ENCODE assay signal across 1 cellular context in the genomic region with DNA sequence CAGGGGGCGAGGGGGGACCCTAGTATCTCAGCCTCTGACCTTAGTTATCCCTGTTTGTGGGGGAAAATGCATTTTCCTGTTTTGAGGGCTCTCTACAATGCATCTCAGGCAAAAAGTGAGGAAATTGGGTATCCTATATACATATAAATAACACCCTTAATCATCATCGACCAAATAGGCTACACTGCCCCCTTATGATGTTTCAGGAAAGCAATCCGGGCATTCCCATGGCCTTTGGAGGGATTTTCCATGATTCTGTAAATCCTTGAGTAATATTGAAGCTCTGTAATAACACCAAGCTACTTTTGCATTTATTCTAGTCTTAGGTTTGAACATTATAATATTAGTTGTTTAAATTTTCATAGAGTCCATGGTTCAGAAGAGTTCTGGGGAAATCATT.
TF ChIP-seq lines count a peak whose summit lies in the region.

No MANE protein-coding gene starts in this region.

TF ChIP-seq in WTC11, 78 proteins besides CTCF, POLR2A, EP300 and RAD21:
- TF ChIP-seq, protein P1, sequence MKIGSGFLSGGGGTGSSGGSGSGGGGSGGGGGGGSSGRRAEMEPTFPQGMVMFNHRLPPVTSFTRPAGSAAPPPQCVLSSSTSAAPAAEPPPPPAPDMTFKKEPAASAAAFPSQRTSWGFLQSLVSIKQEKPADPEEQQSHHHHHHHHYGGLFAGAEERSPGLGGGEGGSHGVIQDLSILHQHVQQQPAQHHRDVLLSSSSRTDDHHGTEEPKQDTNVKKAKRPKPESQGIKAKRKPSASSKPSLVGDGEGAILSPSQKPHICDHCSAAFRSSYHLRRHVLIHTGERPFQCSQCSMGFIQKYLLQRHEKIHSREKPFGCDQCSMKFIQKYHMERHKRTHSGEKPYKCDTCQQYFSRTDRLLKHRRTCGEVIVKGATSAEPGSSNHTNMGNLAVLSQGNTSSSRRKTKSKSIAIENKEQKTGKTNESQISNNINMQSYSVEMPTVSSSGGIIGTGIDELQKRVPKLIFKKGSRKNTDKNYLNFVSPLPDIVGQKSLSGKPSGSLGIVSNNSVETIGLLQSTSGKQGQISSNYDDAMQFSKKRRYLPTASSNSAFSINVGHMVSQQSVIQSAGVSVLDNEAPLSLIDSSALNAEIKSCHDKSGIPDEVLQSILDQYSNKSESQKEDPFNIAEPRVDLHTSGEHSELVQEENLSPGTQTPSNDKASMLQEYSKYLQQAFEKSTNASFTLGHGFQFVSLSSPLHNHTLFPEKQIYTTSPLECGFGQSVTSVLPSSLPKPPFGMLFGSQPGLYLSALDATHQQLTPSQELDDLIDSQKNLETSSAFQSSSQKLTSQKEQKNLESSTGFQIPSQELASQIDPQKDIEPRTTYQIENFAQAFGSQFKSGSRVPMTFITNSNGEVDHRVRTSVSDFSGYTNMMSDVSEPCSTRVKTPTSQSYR (CRISPR knock-in tag; IDR thresholded peaks at IDR 0.05): no peak
- no peak for TF ChIP-seq ATF1 (CRISPR knock-in tag; IDR thresholded peaks at IDR 0.05)
- TF ChIP-seq, protein P2, sequence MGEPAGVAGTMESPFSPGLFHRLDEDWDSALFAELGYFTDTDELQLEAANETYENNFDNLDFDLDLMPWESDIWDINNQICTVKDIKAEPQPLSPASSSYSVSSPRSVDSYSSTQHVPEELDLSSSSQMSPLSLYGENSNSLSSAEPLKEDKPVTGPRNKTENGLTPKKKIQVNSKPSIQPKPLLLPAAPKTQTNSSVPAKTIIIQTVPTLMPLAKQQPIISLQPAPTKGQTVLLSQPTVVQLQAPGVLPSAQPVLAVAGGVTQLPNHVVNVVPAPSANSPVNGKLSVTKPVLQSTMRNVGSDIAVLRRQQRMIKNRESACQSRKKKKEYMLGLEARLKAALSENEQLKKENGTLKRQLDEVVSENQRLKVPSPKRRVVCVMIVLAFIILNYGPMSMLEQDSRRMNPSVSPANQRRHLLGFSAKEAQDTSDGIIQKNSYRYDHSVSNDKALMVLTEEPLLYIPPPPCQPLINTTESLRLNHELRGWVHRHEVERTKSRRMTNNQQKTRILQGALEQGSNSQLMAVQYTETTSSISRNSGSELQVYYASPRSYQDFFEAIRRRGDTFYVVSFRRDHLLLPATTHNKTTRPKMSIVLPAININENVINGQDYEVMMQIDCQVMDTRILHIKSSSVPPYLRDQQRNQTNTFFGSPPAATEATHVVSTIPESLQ (CRISPR knock-in tag; IDR thresholded peaks at IDR 0.05): no peak
- TF ChIP-seq ZNF263 (CRISPR knock-in tag; IDR thresholded peaks at IDR 0.05; ENCODE audit: low read depth): no peak
- no peak for TF ChIP-seq GTF2I (CRISPR knock-in tag; conservative IDR thresholded peaks at IDR 0.05)
- no peak for TF ChIP-seq JAZF1 (CRISPR knock-in tag; IDR thresholded peaks at IDR 0.05)
- TF ChIP-seq ZNF416 (CRISPR knock-in tag; IDR thresholded peaks at IDR 0.05): no peak
- TF ChIP-seq, protein P3, sequence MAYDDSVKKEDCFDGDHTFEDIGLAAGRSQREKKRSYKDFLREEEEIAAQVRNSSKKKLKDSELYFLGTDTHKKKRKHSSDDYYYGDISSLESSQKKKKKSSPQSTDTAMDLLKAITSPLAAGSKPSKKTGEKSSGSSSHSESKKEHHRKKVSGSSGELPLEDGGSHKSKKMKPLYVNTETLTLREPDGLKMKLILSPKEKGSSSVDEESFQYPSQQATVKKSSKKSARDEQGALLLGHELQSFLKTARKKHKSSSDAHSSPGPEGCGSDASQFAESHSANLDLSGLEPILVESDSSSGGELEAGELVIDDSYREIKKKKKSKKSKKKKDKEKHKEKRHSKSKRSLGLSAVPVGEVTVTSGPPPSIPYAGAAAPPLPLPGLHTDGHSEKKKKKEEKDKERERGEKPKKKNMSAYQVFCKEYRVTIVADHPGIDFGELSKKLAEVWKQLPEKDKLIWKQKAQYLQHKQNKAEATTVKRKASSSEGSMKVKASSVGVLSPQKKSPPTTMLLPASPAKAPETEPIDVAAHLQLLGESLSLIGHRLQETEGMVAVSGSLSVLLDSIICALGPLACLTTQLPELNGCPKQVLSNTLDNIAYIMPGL (CRISPR knock-in tag; IDR thresholded peaks at IDR 0.05): no peak
- TF ChIP-seq ZNF317 (CRISPR knock-in tag; IDR thresholded peaks at IDR 0.05; ENCODE audit: borderline replicate concordance, low read depth): no peak
- no peak for TF ChIP-seq NR1H2 (CRISPR knock-in tag; IDR thresholded peaks at IDR 0.05)
- TF ChIP-seq, protein P4, sequence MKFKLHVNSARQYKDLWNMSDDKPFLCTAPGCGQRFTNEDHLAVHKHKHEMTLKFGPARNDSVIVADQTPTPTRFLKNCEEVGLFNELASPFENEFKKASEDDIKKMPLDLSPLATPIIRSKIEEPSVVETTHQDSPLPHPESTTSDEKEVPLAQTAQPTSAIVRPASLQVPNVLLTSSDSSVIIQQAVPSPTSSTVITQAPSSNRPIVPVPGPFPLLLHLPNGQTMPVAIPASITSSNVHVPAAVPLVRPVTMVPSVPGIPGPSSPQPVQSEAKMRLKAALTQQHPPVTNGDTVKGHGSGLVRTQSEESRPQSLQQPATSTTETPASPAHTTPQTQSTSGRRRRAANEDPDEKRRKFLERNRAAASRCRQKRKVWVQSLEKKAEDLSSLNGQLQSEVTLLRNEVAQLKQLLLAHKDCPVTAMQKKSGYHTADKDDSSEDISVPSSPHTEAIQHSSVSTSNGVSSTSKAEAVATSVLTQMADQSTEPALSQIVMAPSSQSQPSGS (CRISPR knock-in tag; IDR thresholded peaks at IDR 0.05; ENCODE audit: borderline replicate concordance, low read depth): no peak
- no peak for TF ChIP-seq EMX1 (CRISPR knock-in tag; IDR thresholded peaks at IDR 0.05)
- no peak for TF ChIP-seq NR2C2 (CRISPR knock-in tag; IDR thresholded peaks at IDR 0.05)
TF ChIP-seq in WTC11: peak in this region for 0.
